18 cellular contexts compared by ENCODE assay signal in genomic region chr3:11539218-11539617, GRCh38.
A peak's percentile ranks its signal among the peaks of the same experiment; 100 is the strongest.
DNase-seq lines count a peak whose midpoint lies in the region; ATAC-seq and TF ChIP-seq lines count a peak whose summit lies in the region.
"Had no signal": no experiment of that assay in that cellular context is flagged by ENCODE, and none has a peak within 500 bp of the region (broad histone marks: within the 10 kb centered on the region; RNA-seq: fewer than 3 reads in every experiment).

No MANE protein-coding gene starts in this region.

- CTCF ChIA-PET in HEK293T (lab: Yijun Ruan, JAX) (interaction anchor here (0.5 kb wide), 1 partner anchor 1069 kb away, joined by 4 read pairs; no protein-coding TSS in a partner anchor), Panc1 (lab: Charles Lee) (interaction anchor here (0.6 to 0.8 kb wide), 2 partner anchors 13 to 160 kb away, joined by 3 read pairs; no protein-coding TSS in a partner anchor)

- no peaks in the 10 kb centered on the region for H4K20me1 ChIP-seq in MM.1S (ENCODE audit: insufficient read depth, low read length)

- POLR2A ChIA-PET in HEK293T (lab: Yijun Ruan, JAX) (no interaction called here), Panc1 (lab: Charles Lee) (interaction anchor here (0.7 to 1.2 kb wide), 2 partner anchors 30 to 417 kb away, joined by 3 to 10 read pairs; no protein-coding TSS in a partner anchor)

- H3K27me3 ChIP-seq in Panc1 (ENCODE audit: control insufficient read depth, insufficient read depth, low read length): no peaks in the 10 kb centered on the region
- H3K27me3 ChIP-seq in MM.1S (replicated peaks; ENCODE audit: insufficient read depth, low read length): no peaks in the 10 kb centered on the region
- no peaks in the 10 kb centered on the region for H3K27me3 ChIP-seq in psoas muscle (ENCODE audit: insufficient read depth in 3 of 3, low read length in 2 of 3)
- H3K27me3 ChIP-seq: BLaER1 had no signal

- H3K4me2 ChIP-seq in MM.1S (ENCODE audit: low read depth, low read length): no peak overlapping the region
- H3K4me2 ChIP-seq: BLaER1 had no signal

- BruUV-seq in Panc1 (replicated peaks; lab: Mats Ljungman, UMichigan): no TSS peak

- H3K9me3 Mint-ChIP-seq in osteocyte (ENCODE audit: unreplicated experiment): no peaks in the 10 kb centered on the region

- no peaks in the 10 kb centered on the region for H3K79me2 ChIP-seq in MM.1S (ENCODE audit: low read length)

- peaks cover 4% of the 10 kb centered on the region for H3K36me3 Mint-ChIP-seq in osteocyte (ENCODE audit: unreplicated experiment)

- H3K4me3 ChIP-seq in Panc1 (ENCODE audit: low read depth in 2 of 2, low read length in 2 of 2) (no peak overlapping the region), MM.1S (ENCODE audit: low read length) (no peak overlapping the region), psoas muscle (no peak overlapping the region)
- H3K4me3 ChIP-seq: BLaER1, GM12878 had no signal

- H3K27ac Mint-ChIP-seq in osteocyte (ENCODE audit: unreplicated experiment): peak overlapping the region; percentile 31

- no peak overlapping the region for H3K9ac ChIP-seq in MM.1S (ENCODE audit: low read length)
- H3K9ac ChIP-seq: BLaER1 had no signal

- in situ Hi-C loops in Panc1 (cut with HindIII; ENCODE audit: low pct_unique_long_range_greater_than_20kb, low sequenced_read_pairs): no loop called here

- WGBS in psoas muscle, 3 donors: 92 to 95% (median 94%) methylated on average over 5 of the region's 5 CpGs

- H3K4me1 ChIP-seq in Panc1 (ENCODE audit: control insufficient read depth, insufficient read depth, low read length) (peaks cover 8% of the 10 kb centered on the region), MM.1S (ENCODE audit: low read length) (no peaks in the 10 kb centered on the region), psoas muscle (peaks cover 8% of the 10 kb centered on the region)

- H2AFZ ChIP-seq in MM.1S (ENCODE audit: low read length): no peak overlapping the region

- no peaks in the 10 kb centered on the region for H3K9me2 ChIP-seq in MM.1S (replicated peaks; ENCODE audit: insufficient read depth, low read length)

- H3K4me1 Mint-ChIP-seq in osteocyte (ENCODE audit: unreplicated experiment): peaks cover 33% of the 10 kb centered on the region

- intact Hi-C loops in Panc1 (cut with micrococcal nuclease; ENCODE audit: unreplicated experiment) (no loop called here), psoas muscle (cut with DNase I) (no loop called here)

- DNase-seq in NCI-H2081 (lab: John Stamatoyannopoulos, UW) (peak; percentile 11 to 34), NCI-H2081 treated with DMSO at 0.1 percent for 48 hours (lab: John Stamatoyannopoulos, UW) (no peak), HEK293T (ENCODE audit: extremely low spot score) (no peak), Panc1 (ENCODE audit: low read depth, low spot score) (no peak), osteocyte (ENCODE audit: extremely low spot score, unreplicated experiment) (no peak), MM.1S (no peak), psoas muscle (no peak), NOMO-1 (lab: John Stamatoyannopoulos, UW; ENCODE audit: unreplicated experiment in 2 of 2) (no peak)
- DNase-seq: GDM1, GOT3, KBM-7, NCI-H1092, NCI-H1930, NCI-H226, NCI-H526 treated with DMSO at 0.1 percent for 48 hours, T-helper 1 cell had no signal

- H3K9me3 ChIP-seq in Panc1 (ENCODE audit: control insufficient read depth, insufficient read depth, low read depth, low read length) (no peaks in the 10 kb centered on the region), MM.1S (replicated peaks; ENCODE audit: insufficient read depth, low read length) (no peaks in the 10 kb centered on the region), psoas muscle (no peaks in the 10 kb centered on the region)
- H3K9me3 ChIP-seq: BLaER1 had no signal

- ATAC-seq in Panc1: no peak
- no peak for ATAC-seq in psoas muscle
- ATAC-seq: GM12878 had no signal

- H3K4me3 Mint-ChIP-seq in osteocyte (ENCODE audit: unreplicated experiment): no peak overlapping the region

- no peaks in the 10 kb centered on the region for H3K27me3 Mint-ChIP-seq in osteocyte (ENCODE audit: unreplicated experiment)

- H3K27ac ChIP-seq in Panc1 (ENCODE audit: low read length) (0 out of 2 replicates have a peak overlapping the region, but pooled peaks have one; percentile 12), MM.1S (ENCODE audit: low read length) (no peak overlapping the region), psoas muscle (no peak overlapping the region)
- H3K27ac ChIP-seq: BLaER1 had no signal

- TF ChIP-seq CTCF in Panc1 (IDR thresholded peaks at IDR 0.05) (no peak), osteocyte (IDR thresholded peaks at IDR 0.05) (no peak), MM.1S (IDR thresholded peaks at IDR 0.05; ENCODE audit: low read length) (no peak), psoas muscle (IDR thresholded peaks at IDR 0.05) (no peak)

- H3K36me3 ChIP-seq in Panc1 (ENCODE audit: control insufficient read depth, insufficient read depth, low read length): no peaks in the 10 kb centered on the region
- no peaks in the 10 kb centered on the region for H3K36me3 ChIP-seq in MM.1S (replicated peaks; ENCODE audit: insufficient read depth, low read length)
- no peaks in the 10 kb centered on the region for H3K36me3 ChIP-seq in psoas muscle (ENCODE audit: insufficient read depth in 1 of 2, low read depth in 1 of 2)
- H3K36me3 ChIP-seq: BLaER1 had no signal

- no peaks in the 10 kb centered on the region for H3F3A ChIP-seq in MM.1S (ENCODE audit: insufficient read depth, low read length)

TF ChIP-seq in HEK293T, 16 proteins besides CTCF, POLR2A, EP300 and RAD21:
- TF ChIP-seq PKNOX1 (IDR thresholded peaks at IDR 0.05) (peak; percentile 16; the same call in 1 of the 2 replicates), BHLHE40 (IDR thresholded peaks at IDR 0.05; ENCODE audit: borderline replicate concordance) (no peak), SP1 (IDR thresholded peaks at IDR 0.05) (no peak), ELF4 (IDR thresholded peaks at IDR 0.05) (no peak), ZNF384 (IDR thresholded peaks at IDR 0.05) (no peak)

Comparison
In these comparisons a context has a peak if more than half of its experiments do, and no peak if none do; other contexts are left out.
1. DNase-seq: peak in NCI-H2081 (2 of 2); none in NCI-H2081 treated with DMSO at 0.1 percent for 48 hours (single experiment), HEK293T (single experiment), Panc1 (single experiment), osteocyte (single experiment), MM.1S (single experiment), psoas muscle (0 of 2) and NOMO-1 (0 of 2).